In the genomic region with DNA sequence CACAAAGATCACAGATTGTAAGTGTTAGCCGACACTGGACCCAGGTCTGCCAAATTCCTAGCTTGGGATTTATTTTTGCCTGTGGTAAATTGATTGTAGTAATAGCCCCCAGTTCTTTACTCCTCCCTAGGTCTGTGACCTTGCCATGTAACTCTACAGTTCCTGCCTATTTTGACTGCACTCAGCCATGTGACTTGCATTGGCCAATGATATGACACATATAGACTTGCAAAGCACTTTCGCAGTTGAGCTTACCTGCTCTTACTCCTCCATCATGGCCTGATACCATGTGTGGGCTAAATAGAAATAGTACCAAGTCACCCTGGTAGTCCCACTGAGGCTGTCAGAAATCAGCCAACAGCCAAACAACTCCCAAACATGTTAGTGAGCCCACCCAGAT, we compare ENCODE assay signal across 2 cellular contexts.
TF ChIP-seq lines count a peak whose summit lies in the region.

No MANE protein-coding gene starts in this region.

TF ChIP-seq in WTC11, 78 proteins besides CTCF, POLR2A, EP300 and RAD21 (continued from another document):
- TF ChIP-seq, protein P1, sequence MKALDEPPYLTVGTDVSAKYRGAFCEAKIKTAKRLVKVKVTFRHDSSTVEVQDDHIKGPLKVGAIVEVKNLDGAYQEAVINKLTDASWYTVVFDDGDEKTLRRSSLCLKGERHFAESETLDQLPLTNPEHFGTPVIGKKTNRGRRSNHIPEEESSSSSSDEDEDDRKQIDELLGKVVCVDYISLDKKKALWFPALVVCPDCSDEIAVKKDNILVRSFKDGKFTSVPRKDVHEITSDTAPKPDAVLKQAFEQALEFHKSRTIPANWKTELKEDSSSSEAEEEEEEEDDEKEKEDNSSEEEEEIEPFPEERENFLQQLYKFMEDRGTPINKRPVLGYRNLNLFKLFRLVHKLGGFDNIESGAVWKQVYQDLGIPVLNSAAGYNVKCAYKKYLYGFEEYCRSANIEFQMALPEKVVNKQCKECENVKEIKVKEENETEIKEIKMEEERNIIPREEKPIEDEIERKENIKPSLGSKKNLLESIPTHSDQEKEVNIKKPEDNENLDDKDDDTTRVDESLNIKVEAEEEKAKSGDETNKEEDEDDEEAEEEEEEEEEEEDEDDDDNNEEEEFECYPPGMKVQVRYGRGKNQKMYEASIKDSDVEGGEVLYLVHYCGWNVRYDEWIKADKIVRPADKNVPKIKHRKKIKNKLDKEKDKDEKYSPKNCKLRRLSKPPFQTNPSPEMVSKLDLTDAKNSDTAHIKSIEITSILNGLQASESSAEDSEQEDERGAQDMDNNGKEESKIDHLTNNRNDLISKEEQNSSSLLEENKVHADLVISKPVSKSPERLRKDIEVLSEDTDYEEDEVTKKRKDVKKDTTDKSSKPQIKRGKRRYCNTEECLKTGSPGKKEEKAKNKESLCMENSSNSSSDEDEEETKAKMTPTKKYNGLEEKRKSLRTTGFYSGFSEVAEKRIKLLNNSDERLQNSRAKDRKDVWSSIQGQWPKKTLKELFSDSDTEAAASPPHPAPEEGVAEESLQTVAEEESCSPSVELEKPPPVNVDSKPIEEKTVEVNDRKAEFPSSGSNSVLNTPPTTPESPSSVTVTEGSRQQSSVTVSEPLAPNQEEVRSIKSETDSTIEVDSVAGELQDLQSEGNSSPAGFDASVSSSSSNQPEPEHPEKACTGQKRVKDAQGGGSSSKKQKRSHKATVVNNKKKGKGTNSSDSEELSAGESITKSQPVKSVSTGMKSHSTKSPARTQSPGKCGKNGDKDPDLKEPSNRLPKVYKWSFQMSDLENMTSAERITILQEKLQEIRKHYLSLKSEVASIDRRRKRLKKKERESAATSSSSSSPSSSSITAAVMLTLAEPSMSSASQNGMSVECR (CRISPR knock-in tag; IDR thresholded peaks at IDR 0.05; ENCODE audit: borderline replicate concordance): no peak

TF ChIP-seq in SK-N-SH treated with all-trans-retinoic acid at 6 μM for 48 hours, 23 proteins besides CTCF, POLR2A, EP300 and RAD21 (continued from another document):
- TF ChIP-seq, protein P2, sequence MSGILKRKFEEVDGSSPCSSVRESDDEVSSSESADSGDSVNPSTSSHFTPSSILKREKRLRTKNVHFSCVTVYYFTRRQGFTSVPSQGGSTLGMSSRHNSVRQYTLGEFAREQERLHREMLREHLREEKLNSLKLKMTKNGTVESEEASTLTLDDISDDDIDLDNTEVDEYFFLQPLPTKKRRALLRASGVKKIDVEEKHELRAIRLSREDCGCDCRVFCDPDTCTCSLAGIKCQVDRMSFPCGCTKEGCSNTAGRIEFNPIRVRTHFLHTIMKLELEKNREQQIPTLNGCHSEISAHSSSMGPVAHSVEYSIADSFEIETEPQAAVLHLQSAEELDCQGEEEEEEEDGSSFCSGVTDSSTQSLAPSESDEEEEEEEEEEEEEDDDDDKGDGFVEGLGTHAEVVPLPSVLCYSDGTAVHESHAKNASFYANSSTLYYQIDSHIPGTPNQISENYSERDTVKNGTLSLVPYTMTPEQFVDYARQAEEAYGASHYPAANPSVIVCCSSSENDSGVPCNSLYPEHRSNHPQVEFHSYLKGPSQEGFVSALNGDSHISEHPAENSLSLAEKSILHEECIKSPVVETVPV (CRISPR knock-in tag; IDR thresholded peaks at IDR 0.05): no peak
- TF ChIP-seq TOX (CRISPR knock-in tag; IDR thresholded peaks at IDR 0.05; ENCODE audit: borderline replicate concordance) (no peak), ZFP30 (CRISPR knock-in tag; IDR thresholded peaks at IDR 0.05) (no peak), ZC3H10 (CRISPR knock-in tag; IDR thresholded peaks at IDR 0.05) (no peak), CSDC2 (CRISPR knock-in tag; IDR thresholded peaks at IDR 0.05) (no peak), PPARA (CRISPR knock-in tag; IDR thresholded peaks at IDR 0.05; ENCODE audit: borderline replicate concordance) (no peak), ISL1 (CRISPR knock-in tag; IDR thresholded peaks at IDR 0.05) (no peak), RARB (CRISPR knock-in tag; IDR thresholded peaks at IDR 0.05) (no peak), OSR1 (CRISPR knock-in tag; IDR thresholded peaks at IDR 0.05) (no peak), ZNF70 (CRISPR knock-in tag; IDR thresholded peaks at IDR 0.05) (no peak), ESRRG (CRISPR knock-in tag; IDR thresholded peaks at IDR 0.05) (no peak)
TF ChIP-seq in SK-N-SH treated with all-trans-retinoic acid at 6 μM for 48 hours: peak in this region for 0.
